Comparison of ENCODE assay signal across 8 cellular contexts in genomic region chr6:134436281-134436815, GRCh38.
A peak's percentile ranks its signal among the peaks of the same experiment; 100 is the strongest.
DNase-seq lines count a peak whose midpoint lies in the region; ATAC-seq and TF ChIP-seq lines count a peak whose summit lies in the region.

No MANE protein-coding gene starts in this region.

- no peaks in the 10 kb centered on the region for H3K36me3 Mint-ChIP-seq in activated CD4-positive, alpha-beta T cell treated with anti-CD3 and anti-CD28 coated beads, Interleukin-2, amount 10 ng/mL, durations not matched to agents 7 days and 5 days (ENCODE audit: low read depth)
- no peaks in the 10 kb centered on the region for H3K36me3 Mint-ChIP-seq in neural crest cell (ENCODE audit: low read depth)

- no peaks in the 10 kb centered on the region for H3K9me2 ChIP-seq in DOHH2 (replicated peaks; ENCODE audit: control insufficient read depth, low read length)

- H3K36me3 ChIP-seq in DOHH2 (ENCODE audit: control insufficient read depth, low read length), result no peaks in the 10 kb centered on the region
- no peaks in the 10 kb centered on the region for H3K36me3 ChIP-seq in IMR-90 (ENCODE audit: control insufficient read depth, insufficient read depth, low read length)

- TF ChIP-seq CTCF in DOHH2 (IDR thresholded peaks at IDR 0.05; ENCODE audit: low read depth, low read length, poor library complexity, severe bottlenecking) (no peak), IMR-90 (conservative IDR thresholded peaks at IDR 0.05; ENCODE audit: low read depth, low read length) (no peak), neural crest cell (conservative IDR thresholded peaks at IDR 0.05) (no peak)

- DNase-seq in IMR-90, result peak; percentile 99
- peak; percentile 39 for DNase-seq in activated CD4-positive, alpha-beta T cell treated with anti-CD3 and anti-CD28 coated beads, Interleukin-2, amount 10 ng/mL, durations not matched to agents 7 days and 5 days
- peak; percentile 19 for DNase-seq in effector CD4-positive, alpha-beta T cell
- no peak for DNase-seq in neural crest cell (ENCODE audit: low read depth, low spot score)
- DNase-seq in NCI-H1436 (lab: John Stamatoyannopoulos, UW), result no peak

- H3K23ac ChIP-seq in IMR-90 (ENCODE audit: low read depth, low read length), result peak overlapping the region; percentile 96

- H3K27ac ChIP-seq in DOHH2 (ENCODE audit: low read depth, low read length), result no peak overlapping the region
- H3K27ac ChIP-seq in IMR-90 (ENCODE audit: insufficient read depth, low read length), result peak overlapping the region; percentile 83
- H3K27ac ChIP-seq in temporal lobe (ENCODE audit: low read depth, low read length), result peak overlapping the region; percentile 89

- peaks cover 2% of the 10 kb centered on the region for H3K27me3 Mint-ChIP-seq in activated CD4-positive, alpha-beta T cell treated with anti-CD3 and anti-CD28 coated beads, Interleukin-2, amount 10 ng/mL, durations not matched to agents 7 days and 5 days
- no peaks in the 10 kb centered on the region for H3K27me3 Mint-ChIP-seq in neural crest cell (ENCODE audit: low read depth)

- peak overlapping the region; percentile 95 for H2BK120ac ChIP-seq in IMR-90 (ENCODE audit: low read depth, low read length)

- H2AFZ ChIP-seq in IMR-90 (replicated peaks; ENCODE audit: low read length, poor library complexity), result peak overlapping the region; percentile 52

- H3K4ac ChIP-seq in IMR-90 (ENCODE audit: low read depth, low read length), result peak overlapping the region; percentile 89

- H3K9me3 ChIP-seq in DOHH2 (ENCODE audit: control insufficient read depth, insufficient read depth, low read length) (no peaks in the 10 kb centered on the region), IMR-90 (ENCODE audit: control insufficient read depth, insufficient read depth, low read length) (no peaks in the 10 kb centered on the region)

- H3K4me3 ChIP-seq in DOHH2 (ENCODE audit: low read length) (no peak overlapping the region), IMR-90 (ENCODE audit: insufficient read depth, low read depth, low read length) (no peak overlapping the region)

- peak overlapping the region; percentile 42 to 84; a peak in 2 of 4 replicates for H4K8ac ChIP-seq in IMR-90 (ENCODE audit: low read depth in 2 of 2, low read length in 2 of 2)

- H3K4me1 ChIP-seq in DOHH2 (ENCODE audit: control insufficient read depth, low read length) (peaks cover 7% of the 10 kb centered on the region), IMR-90 (ENCODE audit: control insufficient read depth, insufficient read depth, low read length) (peaks cover 7% of the 10 kb centered on the region)

- TF ChIP-seq POLR2A in IMR-90 (IDR thresholded peaks at IDR 0.05; ENCODE audit: low read depth, low read length), result no peak

- peaks cover 8% of the 10 kb centered on the region; the same call in 1 of the 2 replicates for H3K9me1 ChIP-seq in IMR-90 (ENCODE audit: insufficient read depth, low read length)

- intact Hi-C loops in IMR-90 (cut with micrococcal nuclease), result loop anchor here (5.0 kb wide), 1 partner anchor 259 kb away; no protein-coding TSS in a partner anchor

- peak overlapping the region; percentile 5 for H2AK9ac ChIP-seq in IMR-90 (replicated peaks; ENCODE audit: low read depth, low read length, poor library complexity)

- H3K56ac ChIP-seq in IMR-90 (ENCODE audit: extremely low read depth, insufficient read depth, low read length), result peak overlapping the region; percentile 37

- peak overlapping the region; percentile 95 for H2BK20ac ChIP-seq in IMR-90 (ENCODE audit: low read depth, low read length)

- no peaks in the 10 kb centered on the region for H3K79me2 ChIP-seq in DOHH2 (ENCODE audit: control insufficient read depth, low read length)

- H3K18ac ChIP-seq in IMR-90 (ENCODE audit: low read depth, low read length), result peak overlapping the region; percentile 86

- H3K27me3 ChIP-seq in DOHH2 (ENCODE audit: control insufficient read depth, low read length), result peaks cover 17% of the 10 kb centered on the region
- H3K27me3 ChIP-seq in IMR-90 (ENCODE audit: control insufficient read depth, insufficient read depth, low read length), result no peaks in the 10 kb centered on the region

- H3K9ac ChIP-seq in IMR-90 (ENCODE audit: low read depth, low read length), result peak overlapping the region; percentile 58

- H3K27ac Mint-ChIP-seq in activated CD4-positive, alpha-beta T cell treated with anti-CD3 and anti-CD28 coated beads, Interleukin-2, amount 10 ng/mL, durations not matched to agents 7 days and 5 days, result peak overlapping the region; percentile 52
- no peak overlapping the region for H3K27ac Mint-ChIP-seq in neural crest cell (ENCODE audit: unreplicated experiment)

- BruUV-seq in IMR-90 (replicated peaks; lab: Mats Ljungman, UMichigan), result no TSS peak

- ATAC-seq in GM21529 (IDR thresholded peaks at IDR 0.05; ENCODE audit: unreplicated experiment) (peak; percentile 88), IMR-90 (ENCODE audit: low read depth) (peak; percentile 98)

- H3K4me2 ChIP-seq in DOHH2 (ENCODE audit: low read length) (peak overlapping the region; percentile 25; the same call in 1 of the 2 replicates), IMR-90 (ENCODE audit: low read depth, low read length) (peak overlapping the region; percentile 69)

- peak overlapping the region; percentile 51; the same call in 2 of the 3 replicates for H2BK15ac ChIP-seq in IMR-90 (ENCODE audit: low read depth, low read length)

- H2BK5ac ChIP-seq in IMR-90 (ENCODE audit: low read depth, low read length, poor library complexity, severe bottlenecking), result peak overlapping the region; percentile 93

- H3F3A ChIP-seq in DOHH2 (ENCODE audit: control insufficient read depth, insufficient read depth), result no peaks in the 10 kb centered on the region

- POLR2A ChIA-PET in IMR-90 (lab: Charles Lee; ENCODE audit: unreplicated experiment), result no interaction called here
- POLR2A ChIA-PET in activated CD4-positive, alpha-beta T cell treated with anti-CD3 and anti-CD28 coated beads, Interleukin-2, amount 10 ng/mL, durations not matched to agents 7 days and 5 days (lab: Charles Lee), result no interaction called here

- no peaks in the 10 kb centered on the region for H4K20me1 ChIP-seq in DOHH2 (ENCODE audit: control insufficient read depth, insufficient read depth, low read depth, low read length)
- no peaks in the 10 kb centered on the region for H4K20me1 ChIP-seq in IMR-90 (ENCODE audit: insufficient read depth, low read length)

- CTCF ChIA-PET in IMR-90 (lab: Yijun Ruan, JAX), result interaction anchor here (1.2 kb wide), 2 partner anchors 14 to 270 kb away, joined by 3 read pairs; no protein-coding TSS in a partner anchor
- CTCF ChIA-PET in activated CD4-positive, alpha-beta T cell treated with anti-CD3 and anti-CD28 coated beads, Interleukin-2, amount 10 ng/mL, durations not matched to agents 7 days and 5 days (lab: Charles Lee), result interaction anchor here (0.8 kb wide), 1 partner anchor 10 kb away, joined by 4 read pairs; no protein-coding TSS in a partner anchor

- H3K14ac ChIP-seq in IMR-90 (replicated peaks; ENCODE audit: low read depth, low read length), result peak overlapping the region; percentile 94

- H4K91ac ChIP-seq in IMR-90 (ENCODE audit: insufficient read depth, low read depth, low read length), result peak overlapping the region; percentile 89

- peak; percentile 23; the same call in 1 of the 2 replicates for TF ChIP-seq RAD21 in IMR-90 (IDR thresholded peaks at IDR 0.05; ENCODE audit: low read length)

- in situ Hi-C loops in IMR-90 (cut with MboI; ENCODE audit: low sequenced_read_pairs), result no loop called here

- H2AK5ac ChIP-seq in IMR-90 (ENCODE audit: low read depth, low read length), result peak overlapping the region; percentile 70

- 55% methylated on average over 5 of the region's 9 CpGs; no CpG with 5 or more reads in 1 of the 2 experiments for WGBS in IMR-90 (ENCODE audit: extremely low coverage in 2 of 2, insufficient read length in 1 of 2), 2 experiments

- dilution Hi-C loops in IMR-90 (cut with HindIII; ENCODE audit: low sequenced_read_pairs, unreplicated experiment), result no loop called here

- peak overlapping the region; percentile 0 for H3K4me3 Mint-ChIP-seq in activated CD4-positive, alpha-beta T cell treated with anti-CD3 and anti-CD28 coated beads, Interleukin-2, amount 10 ng/mL, durations not matched to agents 7 days and 5 days
- peak overlapping the region; percentile 7 for H3K4me3 Mint-ChIP-seq in neural crest cell

- H4K5ac ChIP-seq in IMR-90 (ENCODE audit: low read depth, low read length), result peak overlapping the region; percentile 89

- H3K4me1 Mint-ChIP-seq in activated CD4-positive, alpha-beta T cell treated with anti-CD3 and anti-CD28 coated beads, Interleukin-2, amount 10 ng/mL, durations not matched to agents 7 days and 5 days, result peaks cover 25% of the 10 kb centered on the region
- H3K4me1 Mint-ChIP-seq in neural crest cell, result peaks cover 15% of the 10 kb centered on the region

- H3K79me1 ChIP-seq in IMR-90 (ENCODE audit: low read depth in 1 of 2, low read length in 2 of 2), result no peaks in the 10 kb centered on the region

- H3K9me3 Mint-ChIP-seq in activated CD4-positive, alpha-beta T cell treated with anti-CD3 and anti-CD28 coated beads, Interleukin-2, amount 10 ng/mL, durations not matched to agents 7 days and 5 days, result no peaks in the 10 kb centered on the region
- H3K9me3 Mint-ChIP-seq in neural crest cell, result no peaks in the 10 kb centered on the region

TF ChIP-seq in IMR-90, 13 proteins besides CTCF, POLR2A, EP300 and RAD21 (continues in another document):
- TF ChIP-seq ELK1 (IDR thresholded peaks at IDR 0.05; ENCODE audit: borderline replicate concordance, low read depth, low read length), result no peak
- TF ChIP-seq NFE2L2 (IDR thresholded peaks at IDR 0.05; ENCODE audit: low read depth, low read length), result peak; percentile 7; the same call in 1 of the 2 replicates
- TF ChIP-seq BHLHE40 (IDR thresholded peaks at IDR 0.05; ENCODE audit: low read depth, low read length), result peak; percentile 61
- peak; percentile 52 for TF ChIP-seq CEBPB (IDR thresholded peaks at IDR 0.05; ENCODE audit: low read depth, low read length)
- no peak for TF ChIP-seq MAFK (IDR thresholded peaks at IDR 0.05; ENCODE audit: low read depth, low read length)
- TF ChIP-seq MAZ (IDR thresholded peaks at IDR 0.05; ENCODE audit: borderline replicate concordance, low read depth, low read length), result peak; percentile 71
- TF ChIP-seq RCOR1 (IDR thresholded peaks at IDR 0.05; ENCODE audit: insufficient replicate concordance, low read length), result peak; percentile 2
- peak; percentile 94 for TF ChIP-seq FOS (IDR thresholded peaks at IDR 0.05; ENCODE audit: low read depth, low read length)
- TF ChIP-seq SMC3 (IDR thresholded peaks at IDR 0.05; ENCODE audit: low read depth, low read length), result no peak

Comparison
In these comparisons a context has a peak if more than half of its experiments do, and no peak if none do; other contexts are left out.
1. DNase-seq: peak in IMR-90 (single experiment), activated CD4-positive, alpha-beta T cell treated with anti-CD3 and anti-CD28 coated beads, Interleukin-2, amount 10 ng/mL, durations not matched to agents 7 days and 5 days (single experiment) and effector CD4-positive, alpha-beta T cell (single experiment); none in neural crest cell (single experiment) and NCI-H1436 (single experiment).